Comparison of ENCODE assay signal across 22 cellular contexts in the genomic region with DNA sequence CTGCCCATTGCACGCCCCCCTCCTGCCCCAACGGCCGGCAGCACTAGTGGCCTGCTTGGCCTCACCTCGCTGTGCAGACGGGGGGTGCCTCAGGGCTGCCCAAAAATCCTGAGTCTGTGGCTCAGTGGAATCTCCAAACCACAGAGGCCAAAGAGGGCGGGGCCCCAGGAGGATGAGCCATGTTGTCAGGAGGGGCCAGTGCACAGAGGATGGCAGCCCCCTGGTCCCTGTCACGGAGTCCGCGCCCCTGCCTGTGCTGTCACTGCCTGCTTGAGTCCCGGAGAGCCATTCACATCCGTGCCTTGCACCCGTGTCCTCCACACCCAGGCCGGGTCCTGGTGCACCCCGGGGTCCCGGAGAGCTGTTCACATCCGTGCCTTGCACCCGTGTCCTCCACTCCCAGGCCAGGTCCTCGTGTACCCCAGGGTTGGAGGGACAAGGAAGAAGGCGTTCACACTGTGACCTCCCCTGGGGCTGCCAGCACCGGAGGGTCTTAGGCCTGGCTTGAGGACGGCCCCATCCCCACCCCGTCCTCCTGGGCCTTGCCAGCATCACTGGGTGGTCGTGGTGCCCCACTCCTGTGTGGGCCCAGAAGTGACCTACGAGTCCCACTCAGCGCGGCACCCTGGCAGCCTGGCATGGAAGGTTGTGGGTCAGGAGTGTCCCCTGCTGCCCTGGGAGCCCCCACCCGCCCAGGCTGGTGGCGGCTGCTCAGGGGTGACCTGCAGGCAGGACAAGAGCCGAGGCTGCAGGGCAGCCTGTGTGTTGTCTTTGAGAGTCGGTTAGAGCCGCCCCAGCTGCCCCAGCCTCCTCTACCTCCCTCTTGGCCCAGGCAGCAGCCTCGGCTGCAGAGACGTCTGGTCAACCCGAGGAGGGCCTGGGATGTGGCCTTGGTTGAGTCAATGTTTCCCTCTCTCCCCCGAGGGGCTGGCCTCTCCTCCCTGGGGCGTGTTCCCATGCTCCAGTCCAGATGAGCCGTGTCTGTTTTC. TPM values are rescaled to one million over a fixed set of nuclear protein-coding genes. Genes with fewer than 3 reads are reported as not detected.
DNase-seq lines count a peak whose midpoint lies in the region; ATAC-seq and TF ChIP-seq lines count a peak whose summit lies in the region.
"Had no signal": no experiment of that assay in that cellular context is flagged by ENCODE, and none has a peak within 500 bp of the region (broad histone marks: within the 10 kb centered on the region; RNA-seq: fewer than 3 reads in every experiment).

No MANE protein-coding gene starts in this region.

- H2AK5ac ChIP-seq in IMR-90 (ENCODE audit: low read depth, low read length), result no peak overlapping the region

- H3K4me1 ChIP-seq in IMR-90 (ENCODE audit: control insufficient read depth, insufficient read depth, low read length) (no peaks in the 10 kb centered on the region), spleen (no peaks in the 10 kb centered on the region)
- H3K4me1 ChIP-seq: HAP-1, right lobe of liver had no signal

- no peaks in the 10 kb centered on the region for H3K27me3 Mint-ChIP-seq in activated CD8-positive, alpha-beta memory T cell treated with anti-CD3 and anti-CD28 coated beads, Interleukin-2, amount 10 ng/mL, durations not matched to agents 7 days and 5 days
- H3K27me3 Mint-ChIP-seq in activated CD4-positive, alpha-beta T cell treated with anti-CD3 and anti-CD28 coated beads, Interleukin-2, amount 10 ng/mL, durations not matched to agents 24 days and 14 days, result no peaks in the 10 kb centered on the region

- no peak overlapping the region for H3K4me3 ChIP-seq in IMR-90 (ENCODE audit: insufficient read depth, low read depth, low read length)
- no peak overlapping the region for H3K4me3 ChIP-seq in spleen
- H3K4me3 ChIP-seq: HAP-1, right lobe of liver had no signal

- H3K36me3 Mint-ChIP-seq in activated CD8-positive, alpha-beta memory T cell treated with anti-CD3 and anti-CD28 coated beads, Interleukin-2, amount 10 ng/mL, durations not matched to agents 7 days and 5 days, result peaks cover 2% of the 10 kb centered on the region
- no peaks in the 10 kb centered on the region for H3K36me3 Mint-ChIP-seq in activated CD4-positive, alpha-beta T cell treated with anti-CD3 and anti-CD28 coated beads, Interleukin-2, amount 10 ng/mL, durations not matched to agents 24 days and 14 days (ENCODE audit: low read depth)

- H2BK20ac ChIP-seq in IMR-90 (ENCODE audit: low read depth, low read length), result no peak overlapping the region

- CTCF ChIA-PET in activated CD8-positive, alpha-beta memory T cell treated with anti-CD3 and anti-CD28 coated beads, Interleukin-2, amount 10 ng/mL, durations not matched to agents 7 days and 5 days (lab: Charles Lee), result no interaction called here
- CTCF ChIA-PET in IMR-90 (lab: Yijun Ruan, JAX), result no interaction called here

- H3K4ac ChIP-seq in IMR-90 (ENCODE audit: low read depth, low read length), result no peak overlapping the region

- H3K9me3 ChIP-seq in IMR-90 (ENCODE audit: control insufficient read depth, insufficient read depth, low read length), result peaks cover 4% of the 10 kb centered on the region
- no peaks in the 10 kb centered on the region for H3K9me3 ChIP-seq in spleen
- H3K9me3 ChIP-seq: HAP-1, right lobe of liver had no signal

- no peak overlapping the region for H3K18ac ChIP-seq in IMR-90 (ENCODE audit: low read depth, low read length)

- no peak overlapping the region for H4K5ac ChIP-seq in IMR-90 (ENCODE audit: low read depth, low read length)

- no peak overlapping the region for H3K4me2 ChIP-seq in IMR-90 (ENCODE audit: low read depth, low read length)

- H3K27ac ChIP-seq in IMR-90 (ENCODE audit: insufficient read depth, low read length) (no peak overlapping the region), spleen (no peak overlapping the region), caudate nucleus (ENCODE audit: low read depth, low read length) (no peak overlapping the region)
- H3K27ac ChIP-seq: right lobe of liver had no signal

- no peak for ATAC-seq in activated CD8-positive, alpha-beta memory T cell treated with anti-CD3 and anti-CD28 coated beads, Interleukin-2, amount 10 ng/mL, durations not matched to agents 7 days and 5 days
- peak; percentile 21; the same call in 1 of the 2 replicates for ATAC-seq in IMR-90 (ENCODE audit: low read depth)

- no peak overlapping the region for H2BK15ac ChIP-seq in IMR-90 (ENCODE audit: low read depth, low read length)

- no peak for TF ChIP-seq RAD21 in IMR-90 (IDR thresholded peaks at IDR 0.05; ENCODE audit: low read length)

- H3K9me1 ChIP-seq in IMR-90 (ENCODE audit: insufficient read depth, low read length), result no peaks in the 10 kb centered on the region

- H4K20me1 ChIP-seq in IMR-90 (ENCODE audit: insufficient read depth, low read length), result no peaks in the 10 kb centered on the region

- H3K27ac Mint-ChIP-seq in activated CD8-positive, alpha-beta memory T cell treated with anti-CD3 and anti-CD28 coated beads, Interleukin-2, amount 10 ng/mL, durations not matched to agents 7 days and 5 days, result no peak overlapping the region
- no peak overlapping the region for H3K27ac Mint-ChIP-seq in activated CD4-positive, alpha-beta T cell treated with anti-CD3 and anti-CD28 coated beads, Interleukin-2, amount 10 ng/mL, durations not matched to agents 24 days and 14 days
- H3K27ac Mint-ChIP-seq: dendritic cell treated with granulocyte-macrophage colony-stimulating factor and Interleukin-4, amounts not matched to agents 40 ng/mL and 50 ng/mL, for 4 days; nephron had no signal

- H3K23ac ChIP-seq in IMR-90 (ENCODE audit: low read depth, low read length), result no peak overlapping the region

- H2AK9ac ChIP-seq in IMR-90 (replicated peaks; ENCODE audit: low read depth, low read length, poor library complexity), result no peak overlapping the region

- no peak overlapping the region for H3K56ac ChIP-seq in IMR-90 (ENCODE audit: extremely low read depth, insufficient read depth, low read length)

- no peak overlapping the region for H3K9ac ChIP-seq in IMR-90 (ENCODE audit: low read depth, low read length)

- no peak overlapping the region for H3K14ac ChIP-seq in IMR-90 (replicated peaks; ENCODE audit: low read depth, low read length)

- 83% methylated on average over 13 of the region's 37 CpGs; no CpG with 5 or more reads in 1 of the 2 experiments for WGBS in IMR-90 (ENCODE audit: extremely low coverage in 2 of 2, insufficient read length in 1 of 2), 2 experiments
- WGBS in spleen, 5 donors, result 79 to 84% (median 82%) methylated on average over 23 to 37 of the region's 37 CpGs

- peak overlapping the region; percentile 21 for H2AFZ ChIP-seq in IMR-90 (replicated peaks; ENCODE audit: low read length, poor library complexity)

- no peak overlapping the region for H2BK120ac ChIP-seq in IMR-90 (ENCODE audit: low read depth, low read length)

- no TSS peak for BruUV-seq in IMR-90 (replicated peaks; lab: Mats Ljungman, UMichigan)

- no peak overlapping the region for H2BK5ac ChIP-seq in IMR-90 (ENCODE audit: low read depth, low read length, poor library complexity, severe bottlenecking)

- no peak for TF ChIP-seq CTCF in IMR-90 (conservative IDR thresholded peaks at IDR 0.05; ENCODE audit: low read depth, low read length)
- no peak for TF ChIP-seq CTCF in spleen (IDR thresholded peaks at IDR 0.05 in 8 of 11, conservative IDR thresholded peaks at IDR 0.05 in 3 of 11)

- no peak overlapping the region for H4K8ac ChIP-seq in IMR-90 (ENCODE audit: low read depth in 2 of 2, low read length in 2 of 2)

- no peak overlapping the region for H4K91ac ChIP-seq in IMR-90 (ENCODE audit: insufficient read depth, low read depth, low read length)

- H3K36me3 ChIP-seq in IMR-90 (ENCODE audit: control insufficient read depth, insufficient read depth, low read length), result no peaks in the 10 kb centered on the region
- H3K36me3 ChIP-seq in spleen, result no peaks in the 10 kb centered on the region
- H3K36me3 ChIP-seq: HAP-1, right lobe of liver had no signal

- in situ Hi-C loops in IMR-90 (cut with MboI; ENCODE audit: low sequenced_read_pairs), result no loop called here

- H3K27me3 ChIP-seq in IMR-90 (ENCODE audit: control insufficient read depth, insufficient read depth, low read length), result peaks cover 27% of the 10 kb centered on the region
- H3K27me3 ChIP-seq in spleen (replicated peaks in 1 of 7), result peaks cover 0 to 36% (median 0%) of the 10 kb centered on the region in 7 donors
- H3K27me3 ChIP-seq: right lobe of liver had no signal

- peak; percentile 40 for DNase-seq in activated CD8-positive, alpha-beta memory T cell treated with anti-CD3 and anti-CD28 coated beads, Interleukin-2, amount 50 U/mL, for 48 hours
- DNase-seq in activated CD8-positive, alpha-beta memory T cell treated with anti-CD3 and anti-CD28 coated beads, Interleukin-2, amount 10 ng/mL, durations not matched to agents 7 days and 5 days, result no peak
- DNase-seq in IMR-90 (peak; percentile 17), germinal center (ENCODE audit: low spot score) (peak; percentile 1), spleen (peak; percentile 67), caudate nucleus (lab: John Stamatoyannopoulos, UW) (no peak), HK-2 (ENCODE audit: unreplicated experiment) (no peak)
- no peak for DNase-seq in activated CD4-positive, alpha-beta T cell treated with anti-CD3 and anti-CD28 coated beads, Interleukin-2, amount 10 ng/mL, durations not matched to agents 24 days and 14 days
- DNase-seq: activated T-cell treated with anti-CD3 and anti-CD28 coated beads, Interleukin-2, amount 50 U/mL, for 48 hours; anterior cingulate cortex; KG1; NCI-H1417; NCI-H446 treated with DMSO at 0.1 percent for 48 hours; stimulated activated naive CD4-positive, alpha-beta T cell treated with Interleukin-2 at 50 U/mL for 16 hours; SW 1271 had no signal

- dilution Hi-C loops in IMR-90 (cut with HindIII; ENCODE audit: low sequenced_read_pairs, unreplicated experiment), result no loop called here

- no peak overlapping the region for H3K4me3 Mint-ChIP-seq in activated CD8-positive, alpha-beta memory T cell treated with anti-CD3 and anti-CD28 coated beads, Interleukin-2, amount 10 ng/mL, durations not matched to agents 7 days and 5 days
- no peak overlapping the region for H3K4me3 Mint-ChIP-seq in activated CD4-positive, alpha-beta T cell treated with anti-CD3 and anti-CD28 coated beads, Interleukin-2, amount 10 ng/mL, durations not matched to agents 24 days and 14 days
- H3K4me3 Mint-ChIP-seq: dendritic cell treated with granulocyte-macrophage colony-stimulating factor and Interleukin-4, amounts not matched to agents 40 ng/mL and 50 ng/mL, for 4 days; nephron had no signal

- intact Hi-C loops in IMR-90 (cut with micrococcal nuclease) (no loop called here), spleen (cut with DNase I; ENCODE audit: low total_unique reads) (no loop called here)
- intact Hi-C loops in activated CD4-positive, alpha-beta T cell treated with anti-CD3 and anti-CD28 coated beads, Interleukin-2, amount 10 ng/mL, durations not matched to agents 24 days and 14 days (cut with micrococcal nuclease), result no loop called here

- POLR2A ChIA-PET in IMR-90 (lab: Charles Lee; ENCODE audit: unreplicated experiment), result no interaction called here

- TF ChIP-seq POLR2A in IMR-90 (IDR thresholded peaks at IDR 0.05; ENCODE audit: low read depth, low read length), result no peak
- TF ChIP-seq POLR2A in spleen (IDR thresholded peaks at IDR 0.05), result no peak

- no peaks in the 10 kb centered on the region for H3K79me1 ChIP-seq in IMR-90 (ENCODE audit: low read depth in 1 of 2, low read length in 2 of 2)

- H3K4me1 Mint-ChIP-seq in activated CD8-positive, alpha-beta memory T cell treated with anti-CD3 and anti-CD28 coated beads, Interleukin-2, amount 10 ng/mL, durations not matched to agents 7 days and 5 days, result no peaks in the 10 kb centered on the region
- H3K4me1 Mint-ChIP-seq in activated CD4-positive, alpha-beta T cell treated with anti-CD3 and anti-CD28 coated beads, Interleukin-2, amount 10 ng/mL, durations not matched to agents 24 days and 14 days, result no peaks in the 10 kb centered on the region
- H3K4me1 Mint-ChIP-seq: nephron had no signal

- H3K9me3 Mint-ChIP-seq in activated CD8-positive, alpha-beta memory T cell treated with anti-CD3 and anti-CD28 coated beads, Interleukin-2, amount 10 ng/mL, durations not matched to agents 7 days and 5 days (ENCODE audit: low read depth), result peaks cover 10% of the 10 kb centered on the region
- peaks cover 17% of the 10 kb centered on the region for H3K9me3 Mint-ChIP-seq in activated CD4-positive, alpha-beta T cell treated with anti-CD3 and anti-CD28 coated beads, Interleukin-2, amount 10 ng/mL, durations not matched to agents 24 days and 14 days
- H3K9me3 Mint-ChIP-seq: nephron had no signal

RNA-seq across cellular contexts. Expression of a gene that starts 36.1 kb away (rescaled TPM):
- total RNA-seq in activated CD8-positive, alpha-beta memory T cell treated with anti-CD3 and anti-CD28 coated beads, Interleukin-2, amount 10 ng/mL, durations not matched to agents 7 days and 5 days, result not detected
- total RNA-seq in IMR-90 (2012; rRNA removed) (not detected in 2 replicates), spleen (not detected)
- polyA plus RNA-seq in IMR-90 (2012; rRNA removed) (0.01 and 0.02 TPM in 2 replicates), spleen (under 1 TPM in 2 of 3 donors, not detected in 1; under 0.01 TPM)
- polyA plus RNA-seq in IMR-90 (2012; cell fraction: cytosol; rRNA removed), result under 0.01 TPM in 1 of 2 replicates, not detected in the other
- polyA plus RNA-seq in IMR-90 (2012; cell fraction: nucleus; rRNA removed; ENCODE audit: low replicate concordance), result under 0.01 and 0.01 TPM in 2 replicates
- total RNA-seq in activated CD4-positive, alpha-beta T cell treated with anti-CD3 and anti-CD28 coated beads, Interleukin-2, amount 10 ng/mL, durations not matched to agents 24 days and 14 days, result not detected in 2 replicates
- total RNA-seq: fibroblast of lung, lung microvascular endothelial cell, right lobe of liver had no signal
- polyA plus RNA-seq: fibroblast of lung had no signal

RNA-seq across cellular contexts. Expression of a gene that starts 47.0 kb away (rescaled TPM):
- total RNA-seq in activated CD8-positive, alpha-beta memory T cell treated with anti-CD3 and anti-CD28 coated beads, Interleukin-2, amount 10 ng/mL, durations not matched to agents 7 days and 5 days, result not detected
- total RNA-seq in IMR-90 (2012; rRNA removed) (not detected in 2 replicates), spleen (under 1 TPM in 2 of 7 donors, not detected in 5; 0.03 to 0.06 TPM)
- polyA plus RNA-seq in IMR-90 (2012; rRNA removed) (not detected in 2 replicates), spleen (under 1 TPM in 1 of 3 donors, not detected in 2; 0.03 TPM)
- not detected in 2 replicates for polyA plus RNA-seq in IMR-90 (2012; cell fraction: cytosol; rRNA removed)
- polyA plus RNA-seq in IMR-90 (2012; cell fraction: nucleus; rRNA removed; ENCODE audit: low replicate concordance), result not detected in 2 replicates
- total RNA-seq in activated CD4-positive, alpha-beta T cell treated with anti-CD3 and anti-CD28 coated beads, Interleukin-2, amount 10 ng/mL, durations not matched to agents 24 days and 14 days, result not detected in 2 replicates
- total RNA-seq: fibroblast of lung, lung microvascular endothelial cell had no signal
- polyA plus RNA-seq: AG04450, fibroblast of lung had no signal

Comparison
In these comparisons a context has a peak if more than half of its experiments do, and no peak if none do; other contexts are left out.
1. DNase-seq: peak in activated CD8-positive, alpha-beta memory T cell treated with anti-CD3 and anti-CD28 coated beads, Interleukin-2, amount 50 U/mL, for 48 hours (single experiment), IMR-90 (single experiment), germinal center (single experiment) and spleen (single experiment); none in activated CD8-positive, alpha-beta memory T cell treated with anti-CD3 and anti-CD28 coated beads, Interleukin-2, amount 10 ng/mL, durations not matched to agents 7 days and 5 days (single experiment), caudate nucleus (0 of 61), HK-2 (single experiment) and activated CD4-positive, alpha-beta T cell treated with anti-CD3 and anti-CD28 coated beads, Interleukin-2, amount 10 ng/mL, durations not matched to agents 24 days and 14 days (single experiment).